Comparison of ENCODE assay signal across 8 cellular contexts in genomic region chr5:69334793-69335268, GRCh38. TPM values are rescaled to one million over a fixed set of nuclear protein-coding genes. Genes with fewer than 3 reads are reported as not detected.
DNase-seq lines count a peak whose midpoint lies in the region; ATAC-seq, FAIRE-seq and TF ChIP-seq lines count a peak whose summit lies in the region.

No MANE protein-coding gene starts in this region.

- no peaks in the 10 kb centered on the region for H3K27me3 Mint-ChIP-seq in activated CD4-positive, alpha-beta T cell treated with anti-CD3 and anti-CD28 coated beads for 36 hours
- H3K27me3 Mint-ChIP-seq in central memory CD8-positive, alpha-beta T cell: no peaks in the 10 kb centered on the region

- POLR2A ChIA-PET in activated CD4-positive, alpha-beta T cell treated with anti-CD3 and anti-CD28 coated beads for 36 hours (lab: Charles Lee): interaction anchor here (0.7 to 0.8 kb wide), 2 partner anchors 33 to 118 kb away, joined by 3 to 4 read pairs; a partner anchor contains a TSS

- peak; percentile 52 for ATAC-seq in HG02973 (IDR thresholded peaks at IDR 0.05; ENCODE audit: unreplicated experiment)
- ATAC-seq in activated CD4-positive, alpha-beta T cell treated with anti-CD3 and anti-CD28 coated beads for 36 hours: peak; percentile 78
- peak; percentile 34 for ATAC-seq in central memory CD8-positive, alpha-beta T cell (replicated peaks; ENCODE audit: extremely low read depth, poor library complexity, severe bottlenecking)
- ATAC-seq in GM18867 (IDR thresholded peaks at IDR 0.05; ENCODE audit: unreplicated experiment): no peak

- H3K36me3 Mint-ChIP-seq in activated CD4-positive, alpha-beta T cell treated with anti-CD3 and anti-CD28 coated beads for 36 hours (ENCODE audit: low read depth): peaks cover 5% of the 10 kb centered on the region
- peaks cover 8% of the 10 kb centered on the region for H3K36me3 Mint-ChIP-seq in central memory CD8-positive, alpha-beta T cell (ENCODE audit: insufficient read depth)

- H3K27ac Mint-ChIP-seq in activated CD4-positive, alpha-beta T cell treated with anti-CD3 and anti-CD28 coated beads for 36 hours: no peak overlapping the region
- H3K27ac Mint-ChIP-seq in central memory CD8-positive, alpha-beta T cell (ENCODE audit: low read depth): no peak overlapping the region

- no peaks in the 10 kb centered on the region for H3K9me3 Mint-ChIP-seq in activated CD4-positive, alpha-beta T cell treated with anti-CD3 and anti-CD28 coated beads for 36 hours (ENCODE audit: low read depth)
- no peaks in the 10 kb centered on the region for H3K9me3 Mint-ChIP-seq in central memory CD8-positive, alpha-beta T cell

- H3K4me1 Mint-ChIP-seq in activated CD4-positive, alpha-beta T cell treated with anti-CD3 and anti-CD28 coated beads for 36 hours: peaks cover 15% of the 10 kb centered on the region
- peaks cover 19% of the 10 kb centered on the region for H3K4me1 Mint-ChIP-seq in central memory CD8-positive, alpha-beta T cell

- intact Hi-C loops in activated CD4-positive, alpha-beta T cell treated with anti-CD3 and anti-CD28 coated beads for 36 hours (cut with DNase I, micrococcal nuclease): loop anchor here (1.0 to 10.0 kb wide), 7 partner anchors 100 to 1120 kb away; partner anchors contain the start of genes CCNB1 (in 1 of the 2), CDK7 (in 1 of the 2) and PIK3R1 (in 1 of the 2)

- TF ChIP-seq POLR2A in GM12892 (IDR thresholded peaks at IDR 0.05; ENCODE audit: low read depth, low read length): no peak

- DNase-seq in GM12892 (ENCODE audit: insufficient read length) (peak; percentile 40), NCI-H345 (lab: John Stamatoyannopoulos, UW) (peak; percentile 46), left kidney (ENCODE audit: low read depth, low spot score) (peak; percentile 94)
- peak; percentile 91 for DNase-seq in activated CD4-positive, alpha-beta T cell treated with anti-CD3 and anti-CD28 coated beads for 36 hours
- peak; percentile 45 to 51 for DNase-seq in central memory CD8-positive, alpha-beta T cell (ENCODE audit: low spot score in 2 of 2)
- DNase-seq in stimulated activated CD4-positive, alpha-beta T cell treated with anti-CD3 and anti-CD28 coated beads, Interleukin-2, amount 100 ng/mL, for 24 hours: peak; percentile 77 to 80

- no peak for FAIRE-seq in GM12892 (lab: Jason Lieb, UNC)

- CTCF ChIA-PET in activated CD4-positive, alpha-beta T cell treated with anti-CD3 and anti-CD28 coated beads for 36 hours (lab: Charles Lee): interaction anchor here (0.6 to 1.7 kb wide), 14 partner anchors 8 to 305 kb away, joined by 3 to 7 read pairs (median 3); partner anchors contain the start of genes CDK7 and SLC30A5

- H3K4me3 Mint-ChIP-seq in activated CD4-positive, alpha-beta T cell treated with anti-CD3 and anti-CD28 coated beads for 36 hours: no peak overlapping the region
- H3K4me3 Mint-ChIP-seq in central memory CD8-positive, alpha-beta T cell: peak overlapping the region; percentile 20

RNA-seq across cellular contexts. Expression of gene CCDC125, which starts 2.2 kb away (rescaled TPM):
- polyA plus RNA-seq in GM12892 (2012; ENCODE audit: missing spikeins): 7.7 TPM
- 10 to 100 TPM; 10.2 to 14.0 TPM for total RNA-seq in activated CD4-positive, alpha-beta T cell treated with anti-CD3 and anti-CD28 coated beads for 36 hours

RNA-seq across cellular contexts. Expression of gene AK6, which starts 34.5 kb away (rescaled TPM):
- polyA plus RNA-seq in GM12892 (2012; ENCODE audit: missing spikeins): 110 TPM
- total RNA-seq in activated CD4-positive, alpha-beta T cell treated with anti-CD3 and anti-CD28 coated beads for 36 hours: 10 to 100 TPM; 63.2 to 93.8 TPM

RNA-seq across cellular contexts. Expression of gene TAF9, which starts 34.5 kb away (rescaled TPM):
- 103 TPM for polyA plus RNA-seq in GM12892 (2012; ENCODE audit: missing spikeins)
- total RNA-seq in activated CD4-positive, alpha-beta T cell treated with anti-CD3 and anti-CD28 coated beads for 36 hours: 10 to 100 TPM; 67.5 to 73.8 TPM

RNA-seq across cellular contexts. Expression of gene RAD17, which starts 34.8 kb away (rescaled TPM):
- 35.7 TPM for polyA plus RNA-seq in GM12892 (2012; ENCODE audit: missing spikeins)
- total RNA-seq in activated CD4-positive, alpha-beta T cell treated with anti-CD3 and anti-CD28 coated beads for 36 hours: 10 to 100 TPM; 27.7 to 31.3 TPM

Comparison
In these comparisons a context has a peak if more than half of its experiments do, and no peak if none do; other contexts are left out.
1. DNase-seq: peak in every context shown above with its lines; median percentile 94 in left kidney; 91 in activated CD4-positive, alpha-beta T cell treated with anti-CD3 and anti-CD28 coated beads for 36 hours; 78 in stimulated activated CD4-positive, alpha-beta T cell treated with anti-CD3 and anti-CD28 coated beads, Interleukin-2, amount 100 ng/mL, for 24 hours; 48 in central memory CD8-positive, alpha-beta T cell; 46 in NCI-H345; 40 in GM12892.